ENCODE assay signal across 27 cellular contexts in the genomic region with DNA sequence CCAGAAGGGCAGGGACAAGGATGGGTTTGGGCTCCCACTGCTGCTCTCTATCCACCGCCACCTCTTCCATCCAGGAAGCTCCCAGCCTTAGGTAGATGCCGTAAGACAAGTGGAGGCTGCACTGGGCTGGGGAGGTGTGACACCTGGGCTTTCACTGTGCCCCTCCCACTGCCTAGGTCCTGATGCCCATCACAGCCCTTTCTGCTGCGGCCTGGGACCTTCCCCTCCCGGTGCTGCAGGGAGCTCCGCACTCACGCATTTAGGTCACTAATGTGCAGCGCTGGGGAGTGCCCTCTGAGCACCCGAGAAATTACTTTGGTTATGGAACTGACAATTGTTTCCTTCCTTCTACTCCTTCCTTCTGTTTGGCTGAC. TPM values are rescaled to one million over a fixed set of nuclear protein-coding genes. Genes with fewer than 3 reads are reported as not detected.
DNase-seq lines count a peak whose midpoint lies in the region; ATAC-seq and TF ChIP-seq lines count a peak whose summit lies in the region.
"Had no signal": no experiment of that assay in that cellular context is flagged by ENCODE, and none has a peak within 500 bp of the region (broad histone marks: within the 10 kb centered on the region; RNA-seq: fewer than 3 reads in every experiment).

No MANE protein-coding gene starts in this region.

- H3K9ac ChIP-seq in iPS-15b (ENCODE audit: low read depth, low read length) (no peak overlapping the region), skeletal muscle tissue (ENCODE audit: low read depth in 1 of 3, low read length in 3 of 3) (peak overlapping the region in 1 of 3 donors; percentile 19)
- H3K9ac ChIP-seq: KMS-11 had no signal

- peak overlapping the region; percentile 82 for H3K4me2 ChIP-seq in GM23338
- H3K4me2 ChIP-seq: KMS-11 had no signal

- H3F3A ChIP-seq in GM23338 (replicated peaks; ENCODE audit: low read depth): no peaks in the 10 kb centered on the region

- no peaks in the 10 kb centered on the region for H4K20me1 ChIP-seq in GM23338 (replicated peaks; ENCODE audit: insufficient read depth)

- ATAC-seq in GM23338: no peak; the same call in 1 of the 3 replicates
- ATAC-seq in HG02623 (IDR thresholded peaks at IDR 0.05; ENCODE audit: unreplicated experiment): no peak

- H3K4me3 ChIP-seq in GM23338: peak overlapping the region; percentile 64; the same call in 1 of the 2 replicates
- peak overlapping the region; percentile 55 for H3K4me3 ChIP-seq in iPS-15b (ENCODE audit: low read depth, low read length)
- peak overlapping the region in 2 of 3 donors; percentile 12 to 29 for H3K4me3 ChIP-seq in skeletal muscle tissue (ENCODE audit: low read length in 3 of 3)

- H3K36me3 ChIP-seq in GM23338 (ENCODE audit: insufficient read depth) (no peaks in the 10 kb centered on the region), iPS-15b (ENCODE audit: control insufficient read depth, insufficient read depth, low read length) (no peaks in the 10 kb centered on the region), skeletal muscle tissue (ENCODE audit: control insufficient read depth in 3 of 3, insufficient read depth in 3 of 3, low read length in 3 of 3) (no peaks in the 10 kb centered on the region)

- H3K9me3 Mint-ChIP-seq in GM23338: no peaks in the 10 kb centered on the region; the same call in 1 of the 3 replicates

- peak; percentile 28 for DNase-seq in activated CD8-positive, alpha-beta memory T cell treated with anti-CD3 and anti-CD28 coated beads for 24 hours
- DNase-seq in activated CD8-positive, alpha-beta memory T cell treated with anti-CD3 and anti-CD28 coated beads, Interleukin-2, amount 50 U/mL, for 4 hours: no peak
- DNase-seq in GM23338 (ENCODE audit: low spot score) (peak; percentile 10), OCI-M1 (lab: John Stamatoyannopoulos, UW) (no peak), kidney glomerular epithelial cell (lab: John Stamatoyannopoulos, UW) (no peak)
- DNase-seq: CD4-positive, CD25-positive, alpha-beta regulatory T cell; COR-L47; DMS 273 treated with DMSO at 0.1 percent for 48 hours; DND-41; MV-4-11; NCI-H1417; NCI-H187; NCI-H2107; NCI-H510A; NCI-H748 treated with DMSO at 0.1 percent for 48 hours; NK-92 treated with Interleukin-12 subunit alpha and Interleukin-12 subunit beta, amount 100 ng/mL, for 24 hours; SHP77 treated with DMSO at 0.1 percent for 48 hours had no signal

- H3K9me3 ChIP-seq in iPS-15b (ENCODE audit: control insufficient read depth, insufficient read depth, low read length) (no peaks in the 10 kb centered on the region), skeletal muscle tissue (ENCODE audit: control insufficient read depth in 3 of 3, low read length in 3 of 3) (no peaks in the 10 kb centered on the region)

- peaks cover 39% of the 10 kb centered on the region for H3K27me3 ChIP-seq in GM23338 (ENCODE audit: insufficient read depth)
- H3K27me3 ChIP-seq in iPS-15b (ENCODE audit: control insufficient read depth, insufficient read depth, low read length): peaks cover 33% of the 10 kb centered on the region
- H3K27me3 ChIP-seq in skeletal muscle tissue (ENCODE audit: control insufficient read depth in 3 of 3, insufficient read depth in 3 of 3, low read length in 3 of 3): peaks cover 0 to 22% (median 17%) of the 10 kb centered on the region in 3 donors

- H3K4me3 Mint-ChIP-seq in GM23338: no peak overlapping the region
- H3K4me3 Mint-ChIP-seq: CD4-positive, CD25-positive, alpha-beta regulatory T cell had no signal

- peaks cover 2% of the 10 kb centered on the region for H3K4me1 Mint-ChIP-seq in GM23338
- H3K4me1 Mint-ChIP-seq: CD4-positive, CD25-positive, alpha-beta regulatory T cell had no signal

- no peak overlapping the region for H3K27ac Mint-ChIP-seq in GM23338
- H3K27ac Mint-ChIP-seq: CD4-positive, CD25-positive, alpha-beta regulatory T cell had no signal

- H3K27ac ChIP-seq in GM23338 (ENCODE audit: low read depth) (no peak overlapping the region), skeletal muscle tissue (ENCODE audit: low read depth, low read length) (no peak overlapping the region)
- H3K27ac ChIP-seq: 22Rv1, HL-60, KMS-11 had no signal

- no peak for TF ChIP-seq CTCF in GM23338 (conservative IDR thresholded peaks at IDR 0.05; ENCODE audit: low read depth in 2 of 2)

- peaks cover 20% of the 10 kb centered on the region for H3K27me3 Mint-ChIP-seq in GM23338 (ENCODE audit: insufficient read depth, low read depth, poor library complexity)

- no peaks in the 10 kb centered on the region for H3K9me2 ChIP-seq in GM23338 (ENCODE audit: insufficient read depth)

- H3K79me2 ChIP-seq in GM23338 (replicated peaks; ENCODE audit: insufficient read depth): no peaks in the 10 kb centered on the region

- no peaks in the 10 kb centered on the region for H3K36me3 Mint-ChIP-seq in GM23338 (ENCODE audit: low read depth)
- H3K36me3 Mint-ChIP-seq: CD4-positive, CD25-positive, alpha-beta regulatory T cell had no signal

- H2AFZ ChIP-seq in GM23338: peak overlapping the region; percentile 99

- H3K4me1 ChIP-seq in GM23338 (ENCODE audit: insufficient read depth) (peaks cover 6% of the 10 kb centered on the region; the same call in 1 of the 2 replicates), iPS-15b (ENCODE audit: control insufficient read depth, insufficient read depth, low read length) (peaks cover 3% of the 10 kb centered on the region), skeletal muscle tissue (ENCODE audit: control insufficient read depth in 3 of 3, insufficient read depth in 3 of 3, low read length in 3 of 3) (peaks cover 18 to 21% (median 20%) of the 10 kb centered on the region in 3 donors)

TF ChIP-seq in GM23338, 12 proteins besides CTCF, POLR2A, EP300 and RAD21 (continues in another document):
- TF ChIP-seq ZNF114 (CRISPR knock-in tag; IDR thresholded peaks at IDR 0.05) (no peak), POLR2AphosphoS5 (IDR thresholded peaks at IDR 0.05; ENCODE audit: low read depth) (no peak), STAT1 (IDR thresholded peaks at IDR 0.05; ENCODE audit: unreplicated experiment) (no peak), NANOG (IDR thresholded peaks at IDR 0.05; ENCODE audit: borderline replicate concordance) (no peak)

RNA-seq across cellular contexts. Expression of gene LTF, which starts 0.8 kb away (rescaled TPM):
- 1.3 and 3.5 TPM in 2 replicates for total RNA-seq in GM23338 (2014; rRNA removed; shearing (Covaris generic))
- 0.73 and 0.89 TPM in 2 replicates for polyA plus RNA-seq in GM23338 (2016; fragmentation: Nextera tagmentation; extraction: Ambion mirVana)
- total RNA-seq in skeletal muscle tissue: 3.1 TPM
- total RNA-seq: CD4-positive, CD25-positive, alpha-beta regulatory T cell; G401; H7 had no signal
- polyA plus RNA-seq: AG04450; CD4-positive, CD25-positive, alpha-beta regulatory T cell had no signal

RNA-seq across cellular contexts. Expression of gene RTP3, which starts 33.9 kb away (rescaled TPM):
- total RNA-seq in GM23338 (2014; rRNA removed; shearing (Covaris generic)): 0.97 TPM in 1 of 2 replicates, not detected in the other
- 0.16 TPM in 1 of 2 replicates, not detected in the other for polyA plus RNA-seq in GM23338 (2016; fragmentation: Nextera tagmentation; extraction: Ambion mirVana)
- total RNA-seq in skeletal muscle tissue: under 0.01 TPM
- total RNA-seq: CD4-positive, CD25-positive, alpha-beta regulatory T cell; G401; HT1080 had no signal
- polyA plus RNA-seq: CD4-positive, CD25-positive, alpha-beta regulatory T cell had no signal

RNA-seq across cellular contexts. Expression of gene CCRL2, which starts 56.8 kb away (rescaled TPM):
- total RNA-seq in GM23338 (2014; rRNA removed; shearing (Covaris generic)): not detected in 2 replicates
- not detected in 2 replicates for polyA plus RNA-seq in GM23338 (2016; fragmentation: Nextera tagmentation; extraction: Ambion mirVana)
- total RNA-seq in skeletal muscle tissue: 1.6 TPM
- total RNA-seq: H7 had no signal

Comparison
In these comparisons a context has a peak if more than half of its experiments do, and no peak if none do; other contexts are left out.
1. DNase-seq: peak in activated CD8-positive, alpha-beta memory T cell treated with anti-CD3 and anti-CD28 coated beads for 24 hours (single experiment) and GM23338 (single experiment); none in activated CD8-positive, alpha-beta memory T cell treated with anti-CD3 and anti-CD28 coated beads, Interleukin-2, amount 50 U/mL, for 4 hours (single experiment), OCI-M1 (single experiment) and kidney glomerular epithelial cell (single experiment).
2. Peak in every context shown above with its lines, with median percentiles within 50 percentile points of each other: H3K4me3 ChIP-seq.